ENCODE assay signal across 22 cellular contexts in the genomic region with DNA sequence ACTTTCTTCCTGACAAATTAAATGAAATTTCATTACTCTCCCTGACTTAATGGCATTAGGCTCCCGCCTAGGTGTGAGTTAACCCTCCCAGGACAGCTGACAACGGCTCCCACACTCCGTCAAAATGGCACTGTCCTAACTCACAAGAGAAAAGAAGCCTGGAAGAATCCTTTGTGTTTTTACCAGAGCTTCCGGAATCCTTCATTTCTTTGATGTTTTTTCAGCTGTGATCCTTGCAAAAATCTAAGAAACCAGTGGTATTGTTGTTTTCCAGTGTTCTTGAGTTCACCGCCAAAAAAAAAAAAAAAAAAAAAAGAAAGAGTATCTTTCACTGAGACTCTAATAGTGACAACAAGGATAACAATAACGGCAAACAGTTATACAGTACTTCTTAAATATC.
"Had no signal": no experiment of that assay in that cellular context is flagged by ENCODE, and none has a peak within 500 bp of the region (broad histone marks: within the 10 kb centered on the region; RNA-seq: fewer than 3 reads in every experiment).

No MANE protein-coding gene starts in this region.

- H3K4me3 ChIP-seq: esophagus squamous epithelium, hepatocyte, lung, sigmoid colon, SK-N-MC had no signal

- H3K36me3 Mint-ChIP-seq: activated CD4-positive, alpha-beta memory T cell treated with anti-CD3 and anti-CD28 coated beads for 36 hours; type B pancreatic cell; WTC11 had no signal

- H3K27me3 Mint-ChIP-seq: activated CD4-positive, alpha-beta memory T cell treated with anti-CD3 and anti-CD28 coated beads for 36 hours; type B pancreatic cell had no signal

- H2AFZ ChIP-seq: hepatocyte, parathyroid adenoma had no signal

- H3K27me3 ChIP-seq: esophagus squamous epithelium, hepatocyte, sigmoid colon had no signal

- H3K9me3 Mint-ChIP-seq: activated CD4-positive, alpha-beta memory T cell treated with anti-CD3 and anti-CD28 coated beads for 36 hours; activated naive CD8-positive, alpha-beta T cell treated with anti-CD3 and anti-CD28 coated beads, Interleukin-2, amount 10 ng/mL, durations not matched to agents 7 days and 5 days; T-helper 2 cell treated with Interferon-gamma antibody and Interleukin-4, amounts not matched to agents 5 μg/mL and 100 μg/mL, for 36 hours; type B pancreatic cell; WTC11 had no signal

- ATAC-seq: activated CD4-positive, alpha-beta T cell treated with anti-CD3 and anti-CD28 coated beads for 36 hours; left colon had no signal

- H3K4me2 ChIP-seq: hepatocyte had no signal

- H3K36me3 ChIP-seq: esophagus squamous epithelium, sigmoid colon had no signal

- H3K4me1 Mint-ChIP-seq: activated CD4-positive, alpha-beta T cell treated with anti-CD3 and anti-CD28 coated beads for 36 hours; activated naive CD8-positive, alpha-beta T cell treated with anti-CD3 and anti-CD28 coated beads, Interleukin-2, amount 10 ng/mL, durations not matched to agents 7 days and 5 days; WTC11 had no signal

- H3K27ac Mint-ChIP-seq: activated CD4-positive, alpha-beta memory T cell treated with anti-CD3 and anti-CD28 coated beads for 36 hours; activated CD4-positive, alpha-beta T cell treated with anti-CD3 and anti-CD28 coated beads for 36 hours; activated naive CD8-positive, alpha-beta T cell treated with anti-CD3 and anti-CD28 coated beads, Interleukin-2, amount 10 ng/mL, durations not matched to agents 7 days and 5 days; activated T-helper 1 cell treated with anti-CD3 and anti-CD28 coated beads, Interleukin-12 subunit alpha, Interleukin-12 subunit beta, Interleukin-2, Interleukin-4 antibody, amounts not matched to agents 30 ng/mL and 10 ng/mL and 1 ng/mL, durations not matched to agents 14 hours and 24 hours and 36 hours; T-helper 2 cell treated with Interferon-gamma antibody and Interleukin-4, amounts not matched to agents 5 μg/mL and 100 μg/mL, for 36 hours; type B pancreatic cell; WTC11 had no signal

- H3K9ac ChIP-seq: parathyroid adenoma had no signal

- H3K9me3 ChIP-seq: esophagus squamous epithelium, sigmoid colon had no signal

- H3K27ac ChIP-seq: hepatocyte, parathyroid adenoma, SK-N-MC had no signal

- FAIRE-seq: islet of Langerhans, TTC549 had no signal

- H3K4me1 ChIP-seq: esophagus squamous epithelium, parathyroid adenoma had no signal

- H3K4me3 Mint-ChIP-seq: activated CD4-positive, alpha-beta memory T cell treated with anti-CD3 and anti-CD28 coated beads for 36 hours; activated CD4-positive, alpha-beta T cell treated with anti-CD3 and anti-CD28 coated beads for 36 hours; activated naive CD8-positive, alpha-beta T cell treated with anti-CD3 and anti-CD28 coated beads, Interleukin-2, amount 10 ng/mL, durations not matched to agents 7 days and 5 days; activated T-helper 1 cell treated with anti-CD3 and anti-CD28 coated beads, Interleukin-12 subunit alpha, Interleukin-12 subunit beta, Interleukin-2, Interleukin-4 antibody, amounts not matched to agents 30 ng/mL and 10 ng/mL and 1 ng/mL, durations not matched to agents 14 hours and 24 hours and 36 hours; T-helper 2 cell treated with Interferon-gamma antibody and Interleukin-4, amounts not matched to agents 5 μg/mL and 100 μg/mL, for 36 hours; WTC11 had no signal

- DNase-seq: activated CD4-positive, alpha-beta memory T cell treated with anti-CD3 and anti-CD28 coated beads for 36 hours; activated CD4-positive, alpha-beta T cell treated with anti-CD3 and anti-CD28 coated beads for 36 hours; activated naive CD8-positive, alpha-beta T cell treated with anti-CD3 and anti-CD28 coated beads, Interleukin-2, amount 10 ng/mL, durations not matched to agents 7 days and 5 days; activated T-cell treated with anti-CD3 and anti-CD28 coated beads for 4 hours; anterior cingulate cortex; cortex of kidney; esophagus squamous epithelium; left colon; sigmoid colon; stimulated activated CD4-positive, alpha-beta T cell treated with anti-CD3 and anti-CD28 coated beads, Interleukin-1b, Interleukin-23, amount 100 ng/mL, for 48 hours; stimulated activated CD8-positive, alpha-beta memory T cell treated with anti-CD3 and anti-CD28 coated beads, Interleukin-4, amount 100 ng/mL, for 48 hours; stimulated activated naive CD4-positive, alpha-beta T cell treated with Interleukin-2 at 50 U/mL for 16 hours had no signal

- H3K79me2 ChIP-seq: hepatocyte, parathyroid adenoma had no signal
